In the genomic region with DNA sequence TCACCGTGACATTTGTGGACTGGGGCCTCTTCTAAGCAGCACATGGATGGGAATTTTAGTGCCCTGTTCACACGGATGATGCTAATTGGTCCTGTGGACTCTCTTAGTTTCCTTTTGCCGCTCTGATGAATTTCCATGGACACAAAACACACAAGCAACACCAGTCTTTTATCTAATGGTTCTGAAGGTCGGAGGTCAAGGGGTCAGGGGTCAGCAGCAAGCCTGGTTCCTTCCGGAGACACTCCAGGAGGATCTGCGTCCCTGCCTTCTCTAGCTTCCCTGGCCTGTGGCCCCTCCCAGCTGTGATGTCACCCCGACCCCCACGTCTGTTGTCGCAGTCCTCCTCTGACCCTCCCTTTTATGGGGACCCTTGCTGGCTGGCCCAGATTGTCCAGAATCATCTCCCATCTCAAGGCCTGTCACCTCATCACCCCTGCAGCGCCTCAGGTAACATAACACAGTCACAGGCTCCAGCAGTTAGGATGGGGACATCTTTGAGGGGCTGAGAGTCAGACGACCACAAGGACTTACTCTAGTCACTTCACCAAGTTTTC, we compare ENCODE assay signal across 19 cellular contexts. TPM values are rescaled to one million over a fixed set of nuclear protein-coding genes. Genes with fewer than 3 reads are reported as not detected.
DNase-seq lines count a peak whose midpoint lies in the region; ATAC-seq and TF ChIP-seq lines count a peak whose summit lies in the region.
"Had no signal": no experiment of that assay in that cellular context is flagged by ENCODE, and none has a peak within 500 bp of the region (broad histone marks: within the 10 kb centered on the region; RNA-seq: fewer than 3 reads in every experiment).

No MANE protein-coding gene starts in this region.

- H3K27me3 Mint-ChIP-seq in chondrocyte (ENCODE audit: low read depth) (no peaks in the 10 kb centered on the region), neural crest cell (ENCODE audit: low read depth) (no peaks in the 10 kb centered on the region)
- H3K27me3 Mint-ChIP-seq in CD8-positive, alpha-beta memory T cell = no peaks in the 10 kb centered on the region
- no peaks in the 10 kb centered on the region for H3K27me3 Mint-ChIP-seq in activated naive CD8-positive, alpha-beta T cell treated with anti-CD3 and anti-CD28 coated beads, Interleukin-2, amount 50 U/mL, for 24 hours

- intact Hi-C loops in left cardiac atrium (cut with DNase I) = no loop called here
- intact Hi-C loops in left ventricle myocardium inferior (cut with micrococcal nuclease) = no loop called here

- ATAC-seq in left cardiac atrium (no peak), HG02798 (IDR thresholded peaks at IDR 0.05; ENCODE audit: poor library complexity, unreplicated experiment) (no peak)
- no peak for ATAC-seq in activated naive CD8-positive, alpha-beta T cell treated with anti-CD3 and anti-CD28 coated beads, Interleukin-2, amount 50 U/mL, for 24 hours
- ATAC-seq: GM23338, HCT116 had no signal

- H3K4me1 ChIP-seq in left ventricle myocardium inferior = no peaks in the 10 kb centered on the region
- peaks cover 1% of the 10 kb centered on the region for H3K4me1 ChIP-seq in CD8-positive, alpha-beta memory T cell (ENCODE audit: insufficient read depth, low read length)

- DNase-seq in left cardiac atrium = peak; percentile 6
- DNase-seq in left ventricle myocardium inferior = no peak
- peak; percentile 53 for DNase-seq in chondrocyte (ENCODE audit: low spot score)
- DNase-seq in neural crest cell (ENCODE audit: low read depth, low spot score) = peak; percentile 46
- DNase-seq in CD8-positive, alpha-beta memory T cell = no peak
- no peak for DNase-seq in activated naive CD8-positive, alpha-beta T cell treated with anti-CD3 and anti-CD28 coated beads, Interleukin-2, amount 50 U/mL, for 24 hours
- DNase-seq: ACHN, C1 segment of cervical spinal cord, DMS 273 treated with DMSO at 0.1 percent for 48 hours, GDM1, MM.1S, NCI-H1092 treated with DMSO at 0.1 percent for 48 hours, NCI-H2081, NCI-H2171 treated with DMSO at 0.1 percent for 48 hours, NCI-H446, NCI-H69 had no signal

- no peaks in the 10 kb centered on the region for H3K9me3 Mint-ChIP-seq in chondrocyte (ENCODE audit: low read depth)
- H3K9me3 Mint-ChIP-seq in neural crest cell = no peaks in the 10 kb centered on the region
- H3K9me3 Mint-ChIP-seq in CD8-positive, alpha-beta memory T cell = no peaks in the 10 kb centered on the region
- H3K9me3 Mint-ChIP-seq in activated naive CD8-positive, alpha-beta T cell treated with anti-CD3 and anti-CD28 coated beads, Interleukin-2, amount 50 U/mL, for 24 hours = no peaks in the 10 kb centered on the region
- H3K9me3 Mint-ChIP-seq: GM23338 had no signal

- CTCF ChIA-PET in CD8-positive, alpha-beta memory T cell (lab: Charles Lee) = no interaction called here

- no peak overlapping the region for H3K4me3 ChIP-seq in left ventricle myocardium inferior
- H3K4me3 ChIP-seq in CD8-positive, alpha-beta memory T cell (ENCODE audit: low read length) = no peak overlapping the region
- H3K4me3 ChIP-seq: GM23338 had no signal

- H3K4me3 Mint-ChIP-seq in chondrocyte (ENCODE audit: unreplicated experiment) = no peak overlapping the region
- peak overlapping the region; percentile 56 for H3K4me3 Mint-ChIP-seq in neural crest cell
- H3K4me3 Mint-ChIP-seq in CD8-positive, alpha-beta memory T cell = no peak overlapping the region
- H3K4me3 Mint-ChIP-seq in activated naive CD8-positive, alpha-beta T cell treated with anti-CD3 and anti-CD28 coated beads, Interleukin-2, amount 50 U/mL, for 24 hours = no peak overlapping the region
- H3K4me3 Mint-ChIP-seq: GM23338 had no signal

- POLR2A ChIA-PET in CD8-positive, alpha-beta memory T cell (lab: Charles Lee) = no interaction called here

- H3K27ac Mint-ChIP-seq in chondrocyte (ENCODE audit: unreplicated experiment) (no peak overlapping the region), neural crest cell (ENCODE audit: unreplicated experiment) (peak overlapping the region; percentile 94)
- peak overlapping the region in 1 of 8 donors; percentile 90 for H3K27ac Mint-ChIP-seq in CD8-positive, alpha-beta memory T cell
- H3K27ac Mint-ChIP-seq in activated naive CD8-positive, alpha-beta T cell treated with anti-CD3 and anti-CD28 coated beads, Interleukin-2, amount 50 U/mL, for 24 hours = no peak overlapping the region
- H3K27ac Mint-ChIP-seq: GM23338 had no signal

- no peak overlapping the region for H3K27ac ChIP-seq in left ventricle myocardium inferior (replicated peaks)
- H3K27ac ChIP-seq in CD8-positive, alpha-beta memory T cell (ENCODE audit: low read depth, low read length) = no peak overlapping the region

- H3K27me3 ChIP-seq in left ventricle myocardium inferior (ENCODE audit: low read depth) = no peaks in the 10 kb centered on the region
- H3K27me3 ChIP-seq in CD8-positive, alpha-beta memory T cell (ENCODE audit: insufficient read depth, low read length, poor library complexity, severe bottlenecking) = no peaks in the 10 kb centered on the region

- TF ChIP-seq CTCF in left ventricle myocardium inferior (IDR thresholded peaks at IDR 0.05; ENCODE audit: borderline replicate concordance) = no peak
- TF ChIP-seq CTCF in chondrocyte (IDR thresholded peaks at IDR 0.05) = no peak
- no peak for TF ChIP-seq CTCF in neural crest cell (conservative IDR thresholded peaks at IDR 0.05)

- no peaks in the 10 kb centered on the region for H3K9me3 ChIP-seq in left ventricle myocardium inferior (replicated peaks)
- H3K9me3 ChIP-seq in CD8-positive, alpha-beta memory T cell (ENCODE audit: low read length) = no peaks in the 10 kb centered on the region

- H3K4me1 Mint-ChIP-seq in chondrocyte (ENCODE audit: low read depth) (no peaks in the 10 kb centered on the region), neural crest cell (peaks cover 33% of the 10 kb centered on the region)
- H3K4me1 Mint-ChIP-seq in CD8-positive, alpha-beta memory T cell = peaks cover 23 to 45% (median 35%) of the 10 kb centered on the region in 3 donors
- H3K4me1 Mint-ChIP-seq in activated naive CD8-positive, alpha-beta T cell treated with anti-CD3 and anti-CD28 coated beads, Interleukin-2, amount 50 U/mL, for 24 hours = peaks cover 6% of the 10 kb centered on the region

- H3K36me3 Mint-ChIP-seq in chondrocyte (ENCODE audit: low read depth) (peaks cover 40% of the 10 kb centered on the region), neural crest cell (ENCODE audit: low read depth) (peaks cover 3% of the 10 kb centered on the region)
- peaks cover 5 to 94% (median 25%) of the 10 kb centered on the region in 3 donors for H3K36me3 Mint-ChIP-seq in CD8-positive, alpha-beta memory T cell
- peaks cover 46% of the 10 kb centered on the region for H3K36me3 Mint-ChIP-seq in activated naive CD8-positive, alpha-beta T cell treated with anti-CD3 and anti-CD28 coated beads, Interleukin-2, amount 50 U/mL, for 24 hours (ENCODE audit: low read depth)

- H3K36me3 ChIP-seq in left ventricle myocardium inferior = peaks cover 90% of the 10 kb centered on the region
- H3K36me3 ChIP-seq in CD8-positive, alpha-beta memory T cell (ENCODE audit: insufficient read depth, low read length) = peaks cover 64% of the 10 kb centered on the region

RNA-seq across cellular contexts. Expression of a gene that starts 6.8 kb away (rescaled TPM):
- 10 to 100 TPM; 25.9 to 26.7 TPM for total RNA-seq in left cardiac atrium
- 17.5 TPM for total RNA-seq in left ventricle myocardium inferior
- total RNA-seq in chondrocyte = 38.8 to 47.5 TPM (median 41.4 TPM) in 3 replicates
- total RNA-seq in neural crest cell = 42.9 and 45.1 TPM in 2 replicates
- 10 to 100 TPM; 60.3 to 62.5 TPM for total RNA-seq in CD8-positive, alpha-beta memory T cell
- polyA plus RNA-seq in CD8-positive, alpha-beta memory T cell = 43.6 TPM

RNA-seq across cellular contexts. Expression of a gene that starts 11.7 kb away (rescaled TPM):
- total RNA-seq in left cardiac atrium = 10 to 100 TPM; 53.8 to 63.3 TPM
- 39.1 TPM for total RNA-seq in left ventricle myocardium inferior
- 44.4 to 58.7 TPM (median 57.5 TPM) in 3 replicates for total RNA-seq in chondrocyte
- 193 and 208 TPM in 2 replicates for total RNA-seq in neural crest cell
- total RNA-seq in CD8-positive, alpha-beta memory T cell = 10 to 100 TPM; 41.5 to 42.8 TPM
- polyA plus RNA-seq in CD8-positive, alpha-beta memory T cell = 19.6 TPM

Comparison
In these comparisons a context has a peak if more than half of its experiments do, and no peak if none do; other contexts are left out.
1. DNase-seq: peak in left cardiac atrium (single experiment), chondrocyte (single experiment) and neural crest cell (single experiment); none in left ventricle myocardium inferior (single experiment), CD8-positive, alpha-beta memory T cell (0 of 5) and activated naive CD8-positive, alpha-beta T cell treated with anti-CD3 and anti-CD28 coated beads, Interleukin-2, amount 50 U/mL, for 24 hours (single experiment).